In the genomic region with DNA sequence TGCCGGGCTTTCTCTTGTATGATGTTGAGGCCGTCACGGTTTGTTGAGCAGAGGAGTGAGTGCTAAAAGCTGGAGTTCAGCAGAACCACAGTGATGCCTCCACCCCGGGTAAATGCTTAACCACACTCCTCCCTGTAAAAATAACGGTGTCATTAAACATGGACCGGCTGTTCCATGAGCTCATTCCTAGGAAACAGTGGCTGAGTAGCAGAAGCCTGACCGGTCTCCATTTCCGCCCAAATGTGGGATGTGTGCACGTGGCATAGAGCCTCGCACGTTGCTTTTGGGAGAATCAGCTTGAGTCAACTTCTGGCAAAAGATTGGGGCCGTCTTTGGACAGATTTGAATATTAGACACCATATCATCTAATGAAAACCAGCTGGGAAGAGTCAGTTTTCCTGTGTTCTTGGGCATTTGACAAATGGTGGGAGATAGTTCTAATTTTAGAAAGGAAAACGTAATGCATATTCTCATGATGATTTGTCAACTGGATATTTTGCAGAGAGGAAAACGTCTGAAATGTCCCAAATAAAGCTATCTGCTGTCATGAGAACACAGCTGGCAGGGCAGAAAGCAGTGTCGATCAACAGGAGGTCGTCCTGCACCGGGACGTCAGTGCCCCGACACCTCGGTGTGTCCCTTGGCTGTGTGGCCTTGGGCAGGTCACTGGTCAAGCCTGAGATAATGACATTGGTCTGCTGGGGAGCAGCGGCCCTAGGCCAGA, we compare ENCODE assay signal across 1 cellular context.
TF ChIP-seq lines count a peak whose summit lies in the region.

No MANE protein-coding gene starts in this region.

TF ChIP-seq in HepG2, 621 proteins besides CTCF, POLR2A, EP300 and RAD21 (continued from another document and continues in another):
- TF ChIP-seq, protein P1, sequence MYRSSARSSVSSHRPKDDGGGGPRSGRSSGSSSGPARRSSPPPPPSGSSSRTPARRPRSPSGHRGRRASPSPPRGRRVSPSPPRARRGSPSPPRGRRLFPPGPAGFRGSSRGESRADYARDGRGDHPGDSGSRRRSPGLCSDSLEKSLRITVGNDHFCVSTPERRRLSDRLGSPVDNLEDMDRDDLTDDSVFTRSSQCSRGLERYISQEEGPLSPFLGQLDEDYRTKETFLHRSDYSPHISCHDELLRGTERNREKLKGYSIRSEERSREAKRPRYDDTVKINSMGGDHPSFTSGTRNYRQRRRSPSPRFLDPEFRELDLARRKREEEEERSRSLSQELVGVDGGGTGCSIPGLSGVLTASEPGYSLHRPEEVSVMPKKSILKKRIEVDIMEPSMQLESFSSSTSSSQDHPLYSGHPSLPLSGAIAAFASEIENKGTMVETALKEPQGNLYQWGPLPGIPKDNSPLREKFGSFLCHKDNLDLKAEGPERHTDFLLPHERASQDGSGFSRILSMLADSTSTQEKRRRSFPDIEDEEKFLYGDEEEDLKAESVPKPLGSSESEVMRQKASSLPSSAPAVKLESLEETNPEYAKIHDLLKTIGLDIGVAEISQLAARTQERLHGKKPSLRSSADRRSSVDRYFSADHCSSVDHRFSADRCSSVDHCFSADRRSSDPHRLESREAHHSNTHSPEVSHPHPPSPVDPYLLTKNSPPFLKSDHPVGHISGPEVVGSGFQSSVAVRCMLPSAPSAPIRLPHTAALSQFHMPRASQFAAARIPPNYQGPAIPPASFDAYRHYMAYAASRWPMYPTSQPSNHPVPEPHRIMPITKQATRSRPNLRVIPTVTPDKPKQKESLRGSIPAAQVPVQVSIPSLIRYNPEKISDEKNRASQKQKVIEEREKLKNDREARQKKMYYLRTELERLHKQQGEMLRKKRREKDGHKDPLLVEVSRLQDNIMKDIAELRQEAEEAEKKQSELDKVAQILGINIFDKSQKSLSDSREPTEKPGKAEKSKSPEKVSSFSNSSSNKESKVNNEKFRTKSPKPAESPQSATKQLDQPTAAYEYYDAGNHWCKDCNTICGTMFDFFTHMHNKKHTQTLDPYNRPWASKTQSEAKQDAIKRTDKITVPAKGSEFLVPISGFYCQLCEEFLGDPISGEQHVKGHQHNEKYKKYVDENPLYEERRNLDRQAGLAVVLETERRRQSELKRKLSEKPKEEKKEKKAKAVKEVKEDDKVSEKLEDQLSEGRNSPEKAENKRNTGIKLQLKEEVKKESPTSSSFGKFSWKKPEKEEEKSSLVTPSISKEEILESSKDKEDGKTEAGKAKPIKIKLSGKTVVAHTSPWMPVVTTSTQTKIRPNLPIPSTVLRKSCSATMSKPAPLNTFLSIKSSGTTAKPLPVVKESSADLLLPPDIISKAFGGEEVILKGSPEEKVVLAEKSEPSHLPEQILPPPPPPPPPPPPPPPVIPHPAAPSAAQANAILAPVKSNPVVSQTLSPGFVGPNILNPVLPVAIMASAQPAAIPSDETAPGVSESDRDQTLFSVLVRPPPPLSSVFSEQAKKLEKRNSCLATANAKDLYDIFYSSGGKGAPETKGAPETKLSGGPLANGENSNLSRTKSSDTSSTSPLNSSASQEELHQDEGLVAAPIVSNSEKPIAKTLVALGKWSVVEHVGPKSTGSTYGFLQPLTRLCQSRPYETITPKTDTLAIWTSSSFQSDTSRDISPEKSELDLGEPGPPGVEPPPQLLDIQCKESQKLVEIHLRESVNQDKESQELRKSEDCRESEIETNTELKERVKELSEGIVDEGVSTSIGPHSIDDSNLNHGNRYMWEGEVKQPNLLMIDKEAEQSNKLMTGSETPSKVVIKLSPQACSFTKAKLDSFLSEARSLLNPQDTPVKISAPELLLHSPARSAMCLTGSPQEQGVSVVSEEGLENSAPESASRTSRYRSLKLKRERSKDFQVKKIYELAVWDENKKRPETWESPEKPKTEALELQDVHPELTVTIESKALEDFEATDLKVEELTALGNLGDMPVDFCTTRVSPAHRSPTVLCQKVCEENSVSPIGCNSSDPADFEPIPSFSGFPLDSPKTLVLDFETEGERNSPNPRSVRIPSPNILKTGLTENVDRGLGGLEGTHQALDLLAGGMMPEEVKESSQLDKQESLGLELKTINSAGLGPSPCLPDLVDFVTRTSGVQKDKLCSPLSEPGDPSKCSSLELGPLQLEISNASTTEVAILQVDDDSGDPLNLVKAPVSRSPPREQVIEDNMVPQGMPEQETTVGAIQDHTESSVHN (CRISPR knock-in tag; IDR thresholded peaks at IDR 0.05): no peak
- peak; percentile 30; the same call in 1 of the 2 replicates for TF ChIP-seq ZNF232 (CRISPR knock-in tag; IDR thresholded peaks at IDR 0.05; ENCODE audit: borderline replicate concordance)
- no peak for TF ChIP-seq CHD2 (IDR thresholded peaks at IDR 0.05; ENCODE audit: low read depth, low read length)
- no peak for TF ChIP-seq NR3C1 (CRISPR knock-in tag; IDR thresholded peaks at IDR 0.05)
- no peak for TF ChIP-seq CEBPB (IDR thresholded peaks at IDR 0.05; ENCODE audit: borderline replicate concordance, low read depth, low read length)
- TF ChIP-seq PHB2 (IDR thresholded peaks at IDR 0.05; ENCODE audit: partially characterized antibody): no peak
- TF ChIP-seq ZNF501 (CRISPR knock-in tag; IDR thresholded peaks at IDR 0.05): peak; percentile 57; the same call in 1 of the 2 replicates
- no peak for TF ChIP-seq ZNF224 (CRISPR knock-in tag; IDR thresholded peaks at IDR 0.05)
- TF ChIP-seq U2AF1 (optimal IDR thresholded peaks at IDR 0.05; ENCODE audit: low read depth, low read length): no peak
- TF ChIP-seq ZNF331 (CRISPR knock-in tag; IDR thresholded peaks at IDR 0.05): peak; percentile 52; the same call in 1 of the 2 replicates
- TF ChIP-seq ZNF251 (CRISPR knock-in tag; IDR thresholded peaks at IDR 0.05): no peak
- no peak for TF ChIP-seq ZNF33B (CRISPR knock-in tag; IDR thresholded peaks at IDR 0.05)
- no peak for TF ChIP-seq STAT5B (CRISPR knock-in tag; IDR thresholded peaks at IDR 0.05)
- TF ChIP-seq SP1 (IDR thresholded peaks at IDR 0.05): no peak
- TF ChIP-seq SP1 (CRISPR knock-in tag; IDR thresholded peaks at IDR 0.05): no peak
- no peak for TF ChIP-seq GTF2F1 (IDR thresholded peaks at IDR 0.05; ENCODE audit: low read length)
- peak; percentile 56; the same call in 1 of the 2 replicates for TF ChIP-seq ZNF264 (CRISPR knock-in tag; IDR thresholded peaks at IDR 0.05)
- TF ChIP-seq NCOA1 (CRISPR knock-in tag; IDR thresholded peaks at IDR 0.05): no peak
- no peak for TF ChIP-seq ZNF20 (CRISPR knock-in tag; IDR thresholded peaks at IDR 0.05)
- no peak for TF ChIP-seq CENPT (CRISPR knock-in tag; IDR thresholded peaks at IDR 0.05; ENCODE audit: low read depth)
- TF ChIP-seq ARHGAP35 (CRISPR knock-in tag; IDR thresholded peaks at IDR 0.05; ENCODE audit: borderline replicate concordance): 0 out of 2 replicates have a peak, but pooled peaks have one; percentile 31
- no peak for TF ChIP-seq ETV6 (CRISPR knock-in tag; conservative IDR thresholded peaks at IDR 0.05)
- TF ChIP-seq, protein P2, sequence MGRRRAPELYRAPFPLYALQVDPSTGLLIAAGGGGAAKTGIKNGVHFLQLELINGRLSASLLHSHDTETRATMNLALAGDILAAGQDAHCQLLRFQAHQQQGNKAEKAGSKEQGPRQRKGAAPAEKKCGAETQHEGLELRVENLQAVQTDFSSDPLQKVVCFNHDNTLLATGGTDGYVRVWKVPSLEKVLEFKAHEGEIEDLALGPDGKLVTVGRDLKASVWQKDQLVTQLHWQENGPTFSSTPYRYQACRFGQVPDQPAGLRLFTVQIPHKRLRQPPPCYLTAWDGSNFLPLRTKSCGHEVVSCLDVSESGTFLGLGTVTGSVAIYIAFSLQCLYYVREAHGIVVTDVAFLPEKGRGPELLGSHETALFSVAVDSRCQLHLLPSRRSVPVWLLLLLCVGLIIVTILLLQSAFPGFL (CRISPR knock-in tag; IDR thresholded peaks at IDR 0.05): no peak
- TF ChIP-seq DNMT1 (CRISPR knock-in tag; IDR thresholded peaks at IDR 0.05): no peak
- TF ChIP-seq ZNF816 (CRISPR knock-in tag; IDR thresholded peaks at IDR 0.05; ENCODE audit: borderline replicate concordance): peak; percentile 84; the same call in 1 of the 2 replicates
- no peak for TF ChIP-seq WIZ (CRISPR knock-in tag; IDR thresholded peaks at IDR 0.05)
- TF ChIP-seq, protein P3, sequence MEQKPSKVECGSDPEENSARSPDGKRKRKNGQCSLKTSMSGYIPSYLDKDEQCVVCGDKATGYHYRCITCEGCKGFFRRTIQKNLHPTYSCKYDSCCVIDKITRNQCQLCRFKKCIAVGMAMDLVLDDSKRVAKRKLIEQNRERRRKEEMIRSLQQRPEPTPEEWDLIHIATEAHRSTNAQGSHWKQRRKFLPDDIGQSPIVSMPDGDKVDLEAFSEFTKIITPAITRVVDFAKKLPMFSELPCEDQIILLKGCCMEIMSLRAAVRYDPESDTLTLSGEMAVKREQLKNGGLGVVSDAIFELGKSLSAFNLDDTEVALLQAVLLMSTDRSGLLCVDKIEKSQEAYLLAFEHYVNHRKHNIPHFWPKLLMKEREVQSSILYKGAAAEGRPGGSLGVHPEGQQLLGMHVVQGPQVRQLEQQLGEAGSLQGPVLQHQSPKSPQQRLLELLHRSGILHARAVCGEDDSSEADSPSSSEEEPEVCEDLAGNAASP (CRISPR knock-in tag; IDR thresholded peaks at IDR 0.05; ENCODE audit: borderline replicate concordance): peak; percentile 11; the same call in 1 of the 2 replicates
- TF ChIP-seq MEF2D (CRISPR knock-in tag; IDR thresholded peaks at IDR 0.05): peak; percentile 75; the same call in 1 of the 2 replicates
- TF ChIP-seq, protein P4, sequence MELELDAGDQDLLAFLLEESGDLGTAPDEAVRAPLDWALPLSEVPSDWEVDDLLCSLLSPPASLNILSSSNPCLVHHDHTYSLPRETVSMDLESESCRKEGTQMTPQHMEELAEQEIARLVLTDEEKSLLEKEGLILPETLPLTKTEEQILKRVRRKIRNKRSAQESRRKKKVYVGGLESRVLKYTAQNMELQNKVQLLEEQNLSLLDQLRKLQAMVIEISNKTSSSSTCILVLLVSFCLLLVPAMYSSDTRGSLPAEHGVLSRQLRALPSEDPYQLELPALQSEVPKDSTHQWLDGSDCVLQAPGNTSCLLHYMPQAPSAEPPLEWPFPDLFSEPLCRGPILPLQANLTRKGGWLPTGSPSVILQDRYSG (CRISPR knock-in tag; IDR thresholded peaks at IDR 0.05): no peak; the same call in 1 of the 2 replicates
- TF ChIP-seq TEAD3 (CRISPR knock-in tag; optimal IDR thresholded peaks at IDR 0.05; ENCODE audit: borderline replicate concordance): peak; percentile 71
- TF ChIP-seq, protein P5, sequence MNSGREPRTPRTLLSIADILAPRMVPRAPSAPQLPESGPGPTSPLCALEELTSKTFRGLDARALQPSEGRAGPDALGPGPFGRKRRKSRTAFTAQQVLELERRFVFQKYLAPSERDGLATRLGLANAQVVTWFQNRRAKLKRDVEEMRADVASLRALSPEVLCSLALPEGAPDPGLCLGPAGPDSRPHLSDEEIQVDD (CRISPR knock-in tag; IDR thresholded peaks at IDR 0.05; ENCODE audit: borderline replicate concordance): no peak
- TF ChIP-seq ZNF557 (CRISPR knock-in tag; IDR thresholded peaks at IDR 0.05): no peak
- TF ChIP-seq, protein P6, sequence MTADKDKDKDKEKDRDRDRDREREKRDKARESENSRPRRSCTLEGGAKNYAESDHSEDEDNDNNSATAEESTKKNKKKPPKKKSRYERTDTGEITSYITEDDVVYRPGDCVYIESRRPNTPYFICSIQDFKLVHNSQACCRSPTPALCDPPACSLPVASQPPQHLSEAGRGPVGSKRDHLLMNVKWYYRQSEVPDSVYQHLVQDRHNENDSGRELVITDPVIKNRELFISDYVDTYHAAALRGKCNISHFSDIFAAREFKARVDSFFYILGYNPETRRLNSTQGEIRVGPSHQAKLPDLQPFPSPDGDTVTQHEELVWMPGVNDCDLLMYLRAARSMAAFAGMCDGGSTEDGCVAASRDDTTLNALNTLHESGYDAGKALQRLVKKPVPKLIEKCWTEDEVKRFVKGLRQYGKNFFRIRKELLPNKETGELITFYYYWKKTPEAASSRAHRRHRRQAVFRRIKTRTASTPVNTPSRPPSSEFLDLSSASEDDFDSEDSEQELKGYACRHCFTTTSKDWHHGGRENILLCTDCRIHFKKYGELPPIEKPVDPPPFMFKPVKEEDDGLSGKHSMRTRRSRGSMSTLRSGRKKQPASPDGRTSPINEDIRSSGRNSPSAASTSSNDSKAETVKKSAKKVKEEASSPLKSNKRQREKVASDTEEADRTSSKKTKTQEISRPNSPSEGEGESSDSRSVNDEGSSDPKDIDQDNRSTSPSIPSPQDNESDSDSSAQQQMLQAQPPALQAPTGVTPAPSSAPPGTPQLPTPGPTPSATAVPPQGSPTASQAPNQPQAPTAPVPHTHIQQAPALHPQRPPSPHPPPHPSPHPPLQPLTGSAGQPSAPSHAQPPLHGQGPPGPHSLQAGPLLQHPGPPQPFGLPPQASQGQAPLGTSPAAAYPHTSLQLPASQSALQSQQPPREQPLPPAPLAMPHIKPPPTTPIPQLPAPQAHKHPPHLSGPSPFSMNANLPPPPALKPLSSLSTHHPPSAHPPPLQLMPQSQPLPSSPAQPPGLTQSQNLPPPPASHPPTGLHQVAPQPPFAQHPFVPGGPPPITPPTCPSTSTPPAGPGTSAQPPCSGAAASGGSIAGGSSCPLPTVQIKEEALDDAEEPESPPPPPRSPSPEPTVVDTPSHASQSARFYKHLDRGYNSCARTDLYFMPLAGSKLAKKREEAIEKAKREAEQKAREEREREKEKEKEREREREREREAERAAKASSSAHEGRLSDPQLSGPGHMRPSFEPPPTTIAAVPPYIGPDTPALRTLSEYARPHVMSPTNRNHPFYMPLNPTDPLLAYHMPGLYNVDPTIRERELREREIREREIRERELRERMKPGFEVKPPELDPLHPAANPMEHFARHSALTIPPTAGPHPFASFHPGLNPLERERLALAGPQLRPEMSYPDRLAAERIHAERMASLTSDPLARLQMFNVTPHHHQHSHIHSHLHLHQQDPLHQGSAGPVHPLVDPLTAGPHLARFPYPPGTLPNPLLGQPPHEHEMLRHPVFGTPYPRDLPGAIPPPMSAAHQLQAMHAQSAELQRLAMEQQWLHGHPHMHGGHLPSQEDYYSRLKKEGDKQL (CRISPR knock-in tag; IDR thresholded peaks at IDR 0.05; ENCODE audit: low read depth): no peak
- TF ChIP-seq, protein P7, sequence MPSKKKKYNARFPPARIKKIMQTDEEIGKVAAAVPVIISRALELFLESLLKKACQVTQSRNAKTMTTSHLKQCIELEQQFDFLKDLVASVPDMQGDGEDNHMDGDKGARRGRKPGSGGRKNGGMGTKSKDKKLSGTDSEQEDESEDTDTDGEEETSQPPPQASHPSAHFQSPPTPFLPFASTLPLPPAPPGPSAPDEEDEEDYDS (CRISPR knock-in tag; IDR thresholded peaks at IDR 0.05): peak; percentile 78; the same call in 1 of the 2 replicates
- no peak for TF ChIP-seq NCOA2 (CRISPR knock-in tag; IDR thresholded peaks at IDR 0.05)
- no peak for TF ChIP-seq HOXA9 (CRISPR knock-in tag; IDR thresholded peaks at IDR 0.05; ENCODE audit: borderline replicate concordance)
- no peak for TF ChIP-seq RELA (CRISPR knock-in tag; IDR thresholded peaks at IDR 0.05)
- TF ChIP-seq ZNF263 (CRISPR knock-in tag; IDR thresholded peaks at IDR 0.05): peak; percentile 71; the same call in 1 of the 2 replicates
- TF ChIP-seq RARA (CRISPR knock-in tag; IDR thresholded peaks at IDR 0.05): peak; percentile 46; the same call in 1 of the 2 replicates
- no peak for TF ChIP-seq MZF1 (CRISPR knock-in tag; IDR thresholded peaks at IDR 0.05; ENCODE audit: borderline replicate concordance)
- TF ChIP-seq EHMT2 (IDR thresholded peaks at IDR 0.05; ENCODE audit: borderline replicate concordance, low read depth, low read length): no peak
- TF ChIP-seq ZNF761 (CRISPR knock-in tag; conservative IDR thresholded peaks at IDR 0.05): no peak
- peak; percentile 76; the same call in 1 of the 2 replicates for TF ChIP-seq MYC (CRISPR knock-in tag; IDR thresholded peaks at IDR 0.05; ENCODE audit: borderline replicate concordance)
- TF ChIP-seq KAT7 (CRISPR knock-in tag; IDR thresholded peaks at IDR 0.05; ENCODE audit: borderline replicate concordance): no peak
- peak; percentile 86 for TF ChIP-seq ZNF121 (CRISPR knock-in tag; IDR thresholded peaks at IDR 0.05)
- TF ChIP-seq ZNF713 (CRISPR knock-in tag; IDR thresholded peaks at IDR 0.05): no peak
- TF ChIP-seq SP140L (CRISPR knock-in tag; IDR thresholded peaks at IDR 0.05; ENCODE audit: borderline replicate concordance): no peak
- no peak for TF ChIP-seq NR2F6 (IDR thresholded peaks at IDR 0.05)
- no peak; the same call in 1 of the 2 replicates for TF ChIP-seq NR2F6 (CRISPR knock-in tag; IDR thresholded peaks at IDR 0.05)
